ENCODE assay signal across 8 cellular contexts in the genomic region with DNA sequence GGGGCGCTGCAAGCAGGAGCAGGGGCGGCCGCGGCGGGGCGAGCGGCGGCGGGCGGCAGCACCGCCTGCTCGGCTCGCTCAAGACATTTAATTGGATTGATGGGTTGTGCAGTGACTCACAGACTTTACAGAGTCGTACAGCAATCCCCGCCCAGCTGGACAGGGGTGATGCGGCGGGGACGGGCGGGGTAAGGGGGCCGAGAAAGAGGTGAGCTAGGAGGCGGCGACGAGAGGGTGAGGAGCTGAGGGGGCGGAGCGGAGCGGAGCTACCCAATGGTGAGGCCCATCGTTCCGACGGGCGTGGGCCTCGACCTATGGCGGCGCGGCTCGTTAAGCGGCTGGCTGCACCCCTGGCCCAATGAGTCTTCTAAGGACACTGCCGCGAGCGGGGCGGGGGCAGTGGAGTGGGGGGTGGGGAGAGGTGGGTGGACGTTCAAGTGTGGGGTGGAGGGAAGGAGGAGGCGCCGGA.
DNase-seq lines count a peak whose midpoint lies in the region; ATAC-seq, FAIRE-seq and TF ChIP-seq lines count a peak whose summit lies in the region.

No MANE protein-coding gene starts in this region.

- H3K4me2 ChIP-seq in HepG2 (ENCODE audit: low read depth, low read length) = peak overlapping the region; percentile 79

- H3K4me1 ChIP-seq in HepG2 (ENCODE audit: insufficient read depth, low read length) = peaks cover 42% of the 10 kb centered on the region

- peak overlapping the region; percentile 65 for H3K4me3 ChIP-seq in choroid plexus epithelial cell (ENCODE audit: low read depth, low read length)
- H3K4me3 ChIP-seq in HepG2 (replicated peaks in 1 of 3; ENCODE audit: insufficient read depth in 1 of 3, low read depth in 2 of 3, low read length in 3 of 3) = peak overlapping the region; percentile 80 to 93 (median 89)

- H4K20me1 ChIP-seq in HepG2 (ENCODE audit: insufficient read depth, low read length) = no peaks in the 10 kb centered on the region

- H3K27ac ChIP-seq in HepG2 (ENCODE audit: extremely low read length, insufficient read depth, low read length) = peak overlapping the region; percentile 80

- POLR2A ChIA-PET in HepG2 (lab: Yijun Ruan, JAX) = interaction anchor here (0.6 to 5.6 kb wide), 37 partner anchors 9 to 379 kb away, joined by 3 to 282 read pairs (median 4); partner anchors contain the start of genes AFTPH, CEP68, RAB1A and SERTAD2

- H3K79me2 ChIP-seq in HepG2 (ENCODE audit: insufficient read depth, low read length) = peaks cover 9% of the 10 kb centered on the region

- peak; percentile 78 for FAIRE-seq in HepG2 (lab: Jason Lieb, UNC)

- DNase-seq in AG08396 (ENCODE audit: low spot score) (peak; percentile 99), NCI-H446 treated with DMSO at 0.1 percent for 48 hours (lab: John Stamatoyannopoulos, UW) (peak; percentile 99), choroid plexus epithelial cell (ENCODE audit: low read depth) (peak; percentile 100), HepG2 (ENCODE audit: low spot score) (peak; percentile 99)
- DNase-seq in activated CD4-positive, alpha-beta T cell treated with anti-CD3 and anti-CD28 coated beads for 1 hour = peak; percentile 96
- DNase-seq in stimulated activated CD4-positive, alpha-beta T cell treated with anti-CD3 and anti-CD28 coated beads, Interleukin-4, amount 100 ng/mL, for 1 hour = peak; percentile 97

- 2% methylated on average over 19 of the region's 43 CpGs for WGBS in HepG2 (ENCODE audit: low lambda C conversion rate)

- ATAC-seq in GM19023 (IDR thresholded peaks at IDR 0.05; ENCODE audit: unreplicated experiment) (peak; percentile 89), HG03342 (IDR thresholded peaks at IDR 0.05; ENCODE audit: unreplicated experiment) (peak; percentile 83), HepG2 (peak; percentile 92)

- no peaks in the 10 kb centered on the region for H3K9me3 ChIP-seq in HepG2 (ENCODE audit: low read length)

- no TSS peak for BruUV-seq in HepG2 (replicated peaks; lab: Mats Ljungman, UMichigan)

- CTCF ChIA-PET in HepG2 (lab: Yijun Ruan, JAX; ENCODE audit: low intra/inter-chr PET ratio, low total read pairs) = interaction anchor here (1.0 kb wide), 1 partner anchor 104 kb away, joined by 3 read pairs; no protein-coding TSS in a partner anchor

- no peak overlapping the region for H2AFZ ChIP-seq in HepG2 (ENCODE audit: low read length)

- TF ChIP-seq POLR2A in HepG2 (IDR thresholded peaks at IDR 0.05; ENCODE audit: insufficient read depth in 1 of 2, low read depth in 2 of 2, low read length in 2 of 2) = peak; percentile 73 to 92

- H3K27me3 ChIP-seq in HepG2 (ENCODE audit: control insufficient read depth in 1 of 2, insufficient read depth in 2 of 2, low read length in 2 of 2) = no peaks in the 10 kb centered on the region; a peak in 1 of 5 replicates

- in situ Hi-C loops in HepG2 (cut with HindIII; ENCODE audit: extremely low pct_ligation_motif_present, low pct_unique_long_range_greater_than_20kb) = loop anchor here (5.0 kb wide), 1 partner anchor 99 kb away; the partner anchor contains the start of gene SERTAD2

- intact Hi-C loops in HepG2 (cut with micrococcal nuclease; ENCODE audit: unreplicated experiment) = loop anchor here (1.0 to 5.0 kb wide), 6 partner anchors 21 to 229 kb away; partner anchors contain the start of gene AFTPH

- TF ChIP-seq EP300 in HepG2 (IDR thresholded peaks at IDR 0.05; ENCODE audit: low read depth in 2 of 2, low read length in 2 of 2) = peak in 1 of 2 experiments; percentile 9; a peak in 2 of 4 replicates
- TF ChIP-seq EP300 in HepG2 (CRISPR knock-in tag; IDR thresholded peaks at IDR 0.05; ENCODE audit: borderline replicate concordance) = no peak

- no peaks in the 10 kb centered on the region for H3K36me3 ChIP-seq in HepG2 (replicated peaks in 1 of 2; ENCODE audit: control insufficient read depth in 1 of 2, insufficient read depth in 2 of 2, low read length in 2 of 2)

- H3K9ac ChIP-seq in HepG2 (ENCODE audit: insufficient read depth, low read depth, low read length) = peak overlapping the region; percentile 80

- TF ChIP-seq RAD21 in HepG2 (CRISPR knock-in tag; IDR thresholded peaks at IDR 0.05) = peak; percentile 59; the same call in 1 of the 2 replicates

- no peak for TF ChIP-seq CTCF in choroid plexus epithelial cell (conservative IDR thresholded peaks at IDR 0.05; ENCODE audit: low read depth, low read length)
- TF ChIP-seq CTCF in HepG2 (CRISPR knock-in tag; IDR thresholded peaks at IDR 0.05) = no peak; the same call in 1 of the 2 replicates

TF ChIP-seq in HepG2, 621 proteins besides CTCF, POLR2A, EP300 and RAD21 (continues in another document):
- TF ChIP-seq ZNF337 (CRISPR knock-in tag; IDR thresholded peaks at IDR 0.05; ENCODE audit: borderline replicate concordance, low read depth) (no peak), KMT2A (CRISPR knock-in tag; IDR thresholded peaks at IDR 0.05) (peak; percentile 79; the same call in 1 of the 2 replicates), ZBTB7A (CRISPR knock-in tag; IDR thresholded peaks at IDR 0.05) (0 out of 2 replicates have a peak, but pooled peaks have one; percentile 43), POLR2AphosphoS5 (IDR thresholded peaks at IDR 0.05; ENCODE audit: low read depth, low read length) (peak; percentile 86), ATF5 (CRISPR knock-in tag; IDR thresholded peaks at IDR 0.05; ENCODE audit: low read depth) (no peak), SP140L (CRISPR knock-in tag; IDR thresholded peaks at IDR 0.05; ENCODE audit: borderline replicate concordance) (0 out of 2 replicates have a peak, but pooled peaks have one; percentile 71), MTF1 (CRISPR knock-in tag; IDR thresholded peaks at IDR 0.05) (no peak), ZBTB43 (CRISPR knock-in tag; conservative IDR thresholded peaks at IDR 0.05) (no peak), ZNF382 (CRISPR knock-in tag; IDR thresholded peaks at IDR 0.05; ENCODE audit: borderline replicate concordance) (no peak), FOXK1 (CRISPR knock-in tag; IDR thresholded peaks at IDR 0.05; ENCODE audit: borderline replicate concordance, low read depth) (peak; percentile 27; the same call in 1 of the 2 replicates), SP4 (CRISPR knock-in tag; IDR thresholded peaks at IDR 0.05) (no peak), PBX3 (CRISPR knock-in tag; IDR thresholded peaks at IDR 0.05; ENCODE audit: borderline replicate concordance) (peak; percentile 78; the same call in 1 of the 2 replicates), SP5 (CRISPR knock-in tag; IDR thresholded peaks at IDR 0.05; ENCODE audit: borderline replicate concordance, low read depth) (peak; percentile 88), ZNF441 (CRISPR knock-in tag; IDR thresholded peaks at IDR 0.05; ENCODE audit: borderline replicate concordance) (peak; percentile 85), SOX5 (CRISPR knock-in tag; IDR thresholded peaks at IDR 0.05; ENCODE audit: borderline replicate concordance) (peak; percentile 66; the same call in 1 of the 2 replicates), ZNF558 (CRISPR knock-in tag; IDR thresholded peaks at IDR 0.05; ENCODE audit: borderline replicate concordance) (no peak), TMF1 (CRISPR knock-in tag; IDR thresholded peaks at IDR 0.05; ENCODE audit: low read depth) (no peak), BCL6 (CRISPR knock-in tag; IDR thresholded peaks at IDR 0.05) (peak; percentile 25; the same call in 1 of the 2 replicates), SMAD3 (CRISPR knock-in tag; IDR thresholded peaks at IDR 0.05) (no peak; the same call in 1 of the 2 replicates)
- TF ChIP-seq, protein P1, sequence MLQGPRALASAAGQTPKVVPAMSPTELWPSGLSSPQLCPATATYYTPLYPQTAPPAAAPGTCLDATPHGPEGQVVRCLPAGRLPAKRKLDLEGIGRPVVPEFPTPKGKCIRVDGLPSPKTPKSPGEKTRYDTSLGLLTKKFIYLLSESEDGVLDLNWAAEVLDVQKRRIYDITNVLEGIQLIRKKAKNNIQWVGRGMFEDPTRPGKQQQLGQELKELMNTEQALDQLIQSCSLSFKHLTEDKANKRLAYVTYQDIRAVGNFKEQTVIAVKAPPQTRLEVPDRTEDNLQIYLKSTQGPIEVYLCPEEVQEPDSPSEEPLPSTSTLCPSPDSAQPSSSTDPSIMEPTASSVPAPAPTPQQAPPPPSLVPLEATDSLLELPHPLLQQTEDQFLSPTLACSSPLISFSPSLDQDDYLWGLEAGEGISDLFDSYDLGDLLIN (CRISPR knock-in tag; IDR thresholded peaks at IDR 0.05; ENCODE audit: borderline replicate concordance) = no peak

Comparison
In these comparisons a context has a peak if more than half of its experiments do, and no peak if none do; other contexts are left out.
1. Peak in every context shown above with its lines: DNase-seq, ATAC-seq, H3K4me3 ChIP-seq and H3K27ac ChIP-seq.